ENCODE assay signal across 10 cellular contexts in the genomic region with DNA sequence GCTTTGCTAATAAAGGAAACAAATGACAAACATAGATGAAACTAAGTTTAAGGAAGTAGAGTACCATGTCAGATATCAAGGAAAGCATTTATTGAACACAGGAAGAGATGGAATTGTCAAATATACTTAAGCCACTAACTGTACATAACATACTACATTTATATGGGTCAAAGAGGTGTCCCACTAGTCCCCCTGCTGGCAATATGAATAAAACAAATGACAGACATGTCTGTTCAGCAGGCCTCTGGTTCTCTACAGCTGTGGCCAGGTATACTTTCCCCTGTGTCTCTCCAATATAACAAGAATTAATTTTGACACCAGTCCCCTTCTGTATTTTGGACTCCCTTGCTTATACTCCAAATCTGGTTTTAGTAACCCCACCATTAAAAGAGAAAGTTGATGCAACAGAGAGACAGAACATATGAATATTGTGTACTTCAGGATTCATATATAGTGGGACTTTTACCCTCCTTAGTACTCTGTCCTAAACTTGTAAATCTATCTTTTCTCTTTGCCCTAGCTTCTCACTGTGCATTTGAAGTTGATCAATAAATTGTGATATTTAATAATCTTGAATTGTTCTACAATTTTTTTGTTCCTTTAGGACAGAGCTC. TPM values are rescaled to one million over a fixed set of nuclear protein-coding genes. Genes with fewer than 3 reads are reported as not detected.
A peak's percentile ranks its signal among the peaks of the same experiment; 100 is the strongest.
DNase-seq lines count a peak whose midpoint lies in the region; FAIRE-seq and TF ChIP-seq lines count a peak whose summit lies in the region.
"Had no signal": no experiment of that assay in that cellular context is flagged by ENCODE, and none has a peak within 500 bp of the region (broad histone marks: within the 10 kb centered on the region; RNA-seq: fewer than 3 reads in every experiment).

No MANE protein-coding gene starts in this region.

- H3K4me2 ChIP-seq in GM23248 (ENCODE audit: unreplicated experiment), result no peak overlapping the region
- no peak overlapping the region for H3K4me2 ChIP-seq in endothelial cell of umbilical vein (ENCODE audit: insufficient read depth, low read length)

- H3K9ac ChIP-seq in GM23248 (no peak overlapping the region), endothelial cell of umbilical vein (replicated peaks; ENCODE audit: extremely low read depth, insufficient read depth, low read length) (no peak overlapping the region)

- H3K4me1 ChIP-seq in GM23248 (ENCODE audit: insufficient read depth), result peaks cover 2% of the 10 kb centered on the region; the same call in 1 of the 2 replicates
- no peaks in the 10 kb centered on the region for H3K4me1 ChIP-seq in endothelial cell of umbilical vein (ENCODE audit: control insufficient read depth, extremely low read depth, insufficient read depth, low read length)

- POLR2A ChIA-PET in endothelial cell of umbilical vein (lab: Charles Lee), result no interaction called here
- POLR2A ChIA-PET in activated CD4-positive, alpha-beta T cell treated with anti-CD3 and anti-CD28 coated beads, Interleukin-2, amount 10 ng/mL, durations not matched to agents 7 days and 5 days (lab: Charles Lee), result no interaction called here

- peaks cover 2% of the 10 kb centered on the region; the same call in 1 of the 2 replicates for H3F3A ChIP-seq in GM23248 (ENCODE audit: insufficient read depth)

- TF ChIP-seq POLR2A in endothelial cell of umbilical vein (IDR thresholded peaks at IDR 0.05; ENCODE audit: low read depth, low read length), result no peak

- H3K9me1 ChIP-seq in endothelial cell of umbilical vein (replicated peaks; ENCODE audit: control insufficient read depth, extremely low read depth, insufficient read depth, low read length), result no peaks in the 10 kb centered on the region

- H3K79me2 ChIP-seq in GM23248 (ENCODE audit: insufficient read depth), result no peaks in the 10 kb centered on the region
- no peaks in the 10 kb centered on the region for H3K79me2 ChIP-seq in endothelial cell of umbilical vein (ENCODE audit: control insufficient read depth, insufficient read depth, low read length)

- H3K36me3 Mint-ChIP-seq in activated CD4-positive, alpha-beta T cell treated with anti-CD3 and anti-CD28 coated beads, Interleukin-2, amount 10 ng/mL, durations not matched to agents 7 days and 5 days (ENCODE audit: low read depth), result no peaks in the 10 kb centered on the region
- H3K36me3 Mint-ChIP-seq: IgD-negative memory B cell, memory B cell had no signal

- H2AFZ ChIP-seq in GM23248 (no peak overlapping the region), endothelial cell of umbilical vein (ENCODE audit: low read depth, low read length) (no peak overlapping the region)

- H4K20me1 ChIP-seq in GM23248 (ENCODE audit: insufficient read depth) (no peaks in the 10 kb centered on the region), endothelial cell of umbilical vein (replicated peaks; ENCODE audit: control insufficient read depth, extremely low read depth, insufficient read depth, low read length) (no peaks in the 10 kb centered on the region)

- H3K27me3 Mint-ChIP-seq in activated CD4-positive, alpha-beta T cell treated with anti-CD3 and anti-CD28 coated beads, Interleukin-2, amount 10 ng/mL, durations not matched to agents 7 days and 5 days, result no peaks in the 10 kb centered on the region
- H3K27me3 Mint-ChIP-seq: IgD-negative memory B cell, memory B cell had no signal

- intact Hi-C loops in endothelial cell of umbilical vein (cut with micrococcal nuclease), result loop anchor here (1.0 kb wide), 1 partner anchor 253 kb away; no protein-coding TSS in a partner anchor

- H3K4me3 ChIP-seq in GM23248 (no peak overlapping the region), endothelial cell of umbilical vein (replicated peaks in 1 of 3; ENCODE audit: insufficient read depth in 1 of 3, low read depth in 1 of 3, low read length in 3 of 3) (no peak overlapping the region)

- H3K9me3 Mint-ChIP-seq in activated CD4-positive, alpha-beta T cell treated with anti-CD3 and anti-CD28 coated beads, Interleukin-2, amount 10 ng/mL, durations not matched to agents 7 days and 5 days, result peaks cover 4% of the 10 kb centered on the region
- H3K9me3 Mint-ChIP-seq: IgD-negative memory B cell had no signal

- no TSS peak for BruUV-seq in endothelial cell of umbilical vein (replicated peaks; lab: Mats Ljungman, UMichigan)

- no peak overlapping the region for H3K27ac ChIP-seq in GM23248
- H3K27ac ChIP-seq in endothelial cell of umbilical vein (ENCODE audit: insufficient read depth, low read depth, low read length), result no peak overlapping the region

- in situ Hi-C loops in GM23248 (cut with MboI), result no loop called here

- DNase-seq in DMS 273 (lab: John Stamatoyannopoulos, UW; ENCODE audit: unreplicated experiment), result peak; percentile 71
- DNase-seq in GM23248, result peak; percentile 65
- DNase-seq in NCI-H226, result peak; percentile 8
- DNase-seq in endothelial cell of umbilical vein (ENCODE audit: low read depth, low spot score), result peak; percentile 42
- peak; percentile 39 for DNase-seq in renal cortical epithelial cell (ENCODE audit: low read depth)
- DNase-seq in AG08396 (ENCODE audit: low spot score), result no peak
- DNase-seq in activated CD4-positive, alpha-beta T cell treated with anti-CD3 and anti-CD28 coated beads, Interleukin-2, amount 10 ng/mL, durations not matched to agents 7 days and 5 days, result no peak
- DNase-seq in mesenteric fat pad (ENCODE audit: low spot score), result no peak

- no peak overlapping the region for H3K27ac Mint-ChIP-seq in activated CD4-positive, alpha-beta T cell treated with anti-CD3 and anti-CD28 coated beads, Interleukin-2, amount 10 ng/mL, durations not matched to agents 7 days and 5 days
- H3K27ac Mint-ChIP-seq: IgD-negative memory B cell, memory B cell had no signal

- H3K36me3 ChIP-seq in GM23248 (ENCODE audit: low read depth), result no peaks in the 10 kb centered on the region
- H3K36me3 ChIP-seq in endothelial cell of umbilical vein (ENCODE audit: control insufficient read depth in 2 of 2, extremely low read depth in 1 of 2, insufficient read depth in 2 of 2, low read length in 2 of 2), result no peaks in the 10 kb centered on the region

- TF ChIP-seq CTCF in endothelial cell of umbilical vein (IDR thresholded peaks at IDR 0.05; ENCODE audit: extremely low read depth in 1 of 2, insufficient read depth in 1 of 2, low read depth in 1 of 2, low read length in 2 of 2), result peak; percentile 18 to 47

- H3K9me3 ChIP-seq in GM23248 (ENCODE audit: low read depth) (no peaks in the 10 kb centered on the region), endothelial cell of umbilical vein (replicated peaks; ENCODE audit: control insufficient read depth, insufficient read depth, low read length) (no peaks in the 10 kb centered on the region)

- H3K9me2 ChIP-seq in GM23248 (ENCODE audit: insufficient read depth), result no peaks in the 10 kb centered on the region

- dilution Hi-C loops in endothelial cell of umbilical vein (cut with MboI; ENCODE audit: extremely low pct_ligation_motif_present, low sequenced_read_pairs), result no loop called here

- FAIRE-seq in endothelial cell of umbilical vein (lab: Jason Lieb, UNC), result no peak

- H3K4me3 Mint-ChIP-seq in activated CD4-positive, alpha-beta T cell treated with anti-CD3 and anti-CD28 coated beads, Interleukin-2, amount 10 ng/mL, durations not matched to agents 7 days and 5 days, result no peak overlapping the region
- H3K4me3 Mint-ChIP-seq: IgD-negative memory B cell, memory B cell had no signal

- no peaks in the 10 kb centered on the region for H3K27me3 ChIP-seq in GM23248 (replicated peaks; ENCODE audit: insufficient read depth)
- H3K27me3 ChIP-seq in endothelial cell of umbilical vein (ENCODE audit: control insufficient read depth in 2 of 2, insufficient read depth in 2 of 2, low read length in 2 of 2), result no peaks in the 10 kb centered on the region

- CTCF ChIA-PET in endothelial cell of umbilical vein (lab: Charles Lee), result interaction anchor here (0.9 to 2.4 kb wide), 6 partner anchors 10 to 622 kb away, joined by 3 to 19 read pairs (median 3); no protein-coding TSS in a partner anchor
- CTCF ChIA-PET in activated CD4-positive, alpha-beta T cell treated with anti-CD3 and anti-CD28 coated beads, Interleukin-2, amount 10 ng/mL, durations not matched to agents 7 days and 5 days (lab: Charles Lee), result no interaction called here

- H3K4me1 Mint-ChIP-seq in activated CD4-positive, alpha-beta T cell treated with anti-CD3 and anti-CD28 coated beads, Interleukin-2, amount 10 ng/mL, durations not matched to agents 7 days and 5 days, result no peaks in the 10 kb centered on the region
- H3K4me1 Mint-ChIP-seq: IgD-negative memory B cell, memory B cell had no signal

TF ChIP-seq in endothelial cell of umbilical vein, 7 proteins besides CTCF, POLR2A, EP300 and RAD21:
- no peak for TF ChIP-seq JUN (IDR thresholded peaks at IDR 0.05; ENCODE audit: borderline replicate concordance, insufficient read depth, insufficient read length, low read depth)
- TF ChIP-seq FOS (IDR thresholded peaks at IDR 0.05; ENCODE audit: borderline replicate concordance, insufficient read depth, low read length), result no peak
- no peak for TF ChIP-seq GATA2 (IDR thresholded peaks at IDR 0.05; ENCODE audit: insufficient read depth, insufficient read length, low read depth, low read length)
- TF ChIP-seq, protein P1, sequence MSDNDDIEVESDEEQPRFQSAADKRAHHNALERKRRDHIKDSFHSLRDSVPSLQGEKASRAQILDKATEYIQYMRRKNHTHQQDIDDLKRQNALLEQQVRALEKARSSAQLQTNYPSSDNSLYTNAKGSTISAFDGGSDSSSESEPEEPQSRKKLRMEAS (IDR thresholded peaks at IDR 0.05; ENCODE audit: insufficient read depth, insufficient read length), result no peak
- TF ChIP-seq POLR2AphosphoS5 (IDR thresholded peaks at IDR 0.05; ENCODE audit: insufficient read depth, low read depth, low read length), result no peak
- TF ChIP-seq EZH2 (IDR thresholded peaks at IDR 0.05; ENCODE audit: borderline replicate concordance, low read depth, low read length, severe bottlenecking), result no peak
- no peak for TF ChIP-seq MYC (IDR thresholded peaks at IDR 0.05; ENCODE audit: low read depth, low read length)

RNA-seq across cellular contexts. Expression of a gene that starts 42.9 kb away (rescaled TPM):
- total RNA-seq in GM23248 (2014; rRNA removed; shearing (Covaris generic)), result 1.3 TPM in 1 of 2 replicates, not detected in the other
- polyA plus RNA-seq in GM23248 (2016; fragmentation: Nextera tagmentation; extraction: Ambion mirVana) (0.48 and 0.53 TPM in 2 replicates), endothelial cell of umbilical vein (0.57 and 0.87 TPM in 2 replicates)
- total RNA-seq in endothelial cell of umbilical vein (0.58 and 1.2 TPM in 2 replicates), renal cortical epithelial cell (0.52 and 0.70 TPM in 2 replicates), mesenteric fat pad (2,225 TPM)
- 0.61 and 1.4 TPM in 2 replicates for polyA plus RNA-seq in endothelial cell of umbilical vein (2011; cell fraction: cytosol; rRNA removed)
- 2.7 and 3.0 TPM in 2 replicates for polyA plus RNA-seq in endothelial cell of umbilical vein (2011; cell fraction: nucleus; rRNA removed)
- polyA plus RNA-seq in endothelial cell of umbilical vein (2012), result 1.8 and 3.2 TPM in 2 replicates
- polyA minus RNA-seq in endothelial cell of umbilical vein, result 2.8 and 5.3 TPM in 2 replicates
- not detected for polyA minus RNA-seq in endothelial cell of umbilical vein (2011; cell fraction: cytosol; rRNA and poly(A)+ RNA removed)
- polyA minus RNA-seq in endothelial cell of umbilical vein (2011; cell fraction: nucleus; rRNA and poly(A)+ RNA removed), result 11.1 and 13.1 TPM in 2 replicates
- not detected for total RNA-seq in activated CD4-positive, alpha-beta T cell treated with anti-CD3 and anti-CD28 coated beads, Interleukin-2, amount 10 ng/mL, durations not matched to agents 7 days and 5 days

Comparison
In these comparisons a context has a peak if more than half of its experiments do, and no peak if none do; other contexts are left out.
1. DNase-seq: peak in DMS 273 (single experiment), GM23248 (single experiment), NCI-H226 (single experiment), endothelial cell of umbilical vein (single experiment) and renal cortical epithelial cell (single experiment); none in AG08396 (single experiment), activated CD4-positive, alpha-beta T cell treated with anti-CD3 and anti-CD28 coated beads, Interleukin-2, amount 10 ng/mL, durations not matched to agents 7 days and 5 days (single experiment) and mesenteric fat pad (single experiment).
2. RNA of a gene that starts 42.9 kb away (total RNA-seq): 2,225 TPM in mesenteric fat pad (single experiment); 0.52 to 0.70 TPM in renal cortical epithelial cell, 0.58 to 1.2 TPM in endothelial cell of umbilical vein, 1.3 TPM in GM23248 and not detected in activated CD4-positive, alpha-beta T cell treated with anti-CD3 and anti-CD28 coated beads, Interleukin-2, amount 10 ng/mL, durations not matched to agents 7 days and 5 days; every median in the first group is over 100 times any median in the second.